Comparison of ENCODE assay signal across 17 cellular contexts in the genomic region with DNA sequence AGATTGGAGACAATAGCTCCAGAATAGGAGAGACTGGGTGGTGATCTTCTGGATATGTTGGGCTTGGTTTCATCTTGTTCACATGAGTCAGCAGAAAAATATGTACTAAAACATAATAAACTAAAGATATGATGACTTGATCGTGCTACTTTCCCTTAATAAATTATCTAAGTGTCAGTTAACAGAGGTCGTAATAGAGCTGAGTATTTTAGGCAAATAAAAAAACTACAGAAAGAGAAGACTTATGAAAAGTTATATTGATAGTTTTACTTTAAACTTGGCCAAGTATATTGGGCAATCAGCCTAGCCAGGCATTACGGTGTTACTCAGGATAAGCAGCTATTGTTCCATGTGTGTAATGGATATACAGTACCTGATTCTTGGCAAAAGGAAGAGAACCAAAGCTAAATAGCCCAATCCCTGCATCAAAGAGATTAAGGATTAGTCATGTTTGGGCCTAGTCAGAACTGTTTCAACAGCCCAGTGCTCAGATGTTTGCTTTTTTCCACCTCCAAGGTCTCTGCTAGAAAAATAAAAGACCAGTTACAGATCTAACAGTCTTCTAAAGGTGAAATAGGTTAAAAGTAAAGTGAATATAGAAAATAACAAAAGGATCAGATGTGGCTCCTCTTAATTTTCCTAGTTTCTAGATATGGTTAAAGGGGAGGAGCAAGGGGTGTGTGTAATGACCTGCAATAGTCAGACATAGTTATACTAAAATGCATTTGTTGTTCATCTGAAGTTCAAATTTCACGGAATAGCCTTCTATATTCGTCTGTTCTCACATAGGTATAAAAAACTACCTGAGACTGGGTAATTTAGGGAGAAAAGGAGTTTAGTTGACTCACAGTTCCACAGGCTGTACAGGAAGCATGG.
A peak's percentile ranks its signal among the peaks of the same experiment; 100 is the strongest.
DNase-seq lines count a peak whose midpoint lies in the region; TF ChIP-seq lines count a peak whose summit lies in the region.
"Had no signal": no experiment of that assay in that cellular context is flagged by ENCODE, and none has a peak within 500 bp of the region (broad histone marks: within the 10 kb centered on the region; RNA-seq: fewer than 3 reads in every experiment).

No MANE protein-coding gene starts in this region.

- in situ Hi-C loops in mammary epithelial cell (cut with MboI; ENCODE audit: low sequenced_read_pairs in 2 of 2) = no loop called here

- CTCF ChIA-PET in mammary epithelial cell (lab: Charles Lee; ENCODE audit: low non-redundant PET) = interaction anchor here (0.6 kb wide), 1 partner anchor 282 kb away, joined by 3 read pairs; no protein-coding TSS in a partner anchor

- H4K20me1 ChIP-seq in mammary epithelial cell (ENCODE audit: insufficient read depth, low read length) = no peaks in the 10 kb centered on the region

- no peak overlapping the region for H3K4me3 Mint-ChIP-seq in activated T-helper 2 cell treated with anti-CD3 and anti-CD28 coated beads, Interferon-gamma antibody, Interleukin-2, Interleukin-4, amounts not matched to agents 10 μg/mL and 5 μg/mL and 100 μg/mL, durations not matched to agents 14 hours and 24 hours and 36 hours (ENCODE audit: low read depth)
- H3K4me3 Mint-ChIP-seq in progenitor cell of endocrine pancreas (ENCODE audit: low read depth) = no peak overlapping the region
- H3K4me3 Mint-ChIP-seq: immature natural killer cell; naive thymus-derived CD8-positive, alpha-beta T cell; stimulated activated memory B cell treated with anti-CD40 and anti-IgM and Interleukin-4, amounts not matched to agents 10 μg/mL and 1 μg/mL and 100 μg/mL, for 72 hours had no signal

- peak overlapping the region; percentile 75 for H2AFZ ChIP-seq in mammary epithelial cell (ENCODE audit: low read depth, low read length)

- no peaks in the 10 kb centered on the region for H3K27me3 Mint-ChIP-seq in activated T-helper 2 cell treated with anti-CD3 and anti-CD28 coated beads, Interferon-gamma antibody, Interleukin-2, Interleukin-4, amounts not matched to agents 10 μg/mL and 5 μg/mL and 100 μg/mL, durations not matched to agents 14 hours and 24 hours and 36 hours (ENCODE audit: low read depth)
- no peaks in the 10 kb centered on the region for H3K27me3 Mint-ChIP-seq in progenitor cell of endocrine pancreas
- H3K27me3 Mint-ChIP-seq: naive thymus-derived CD8-positive, alpha-beta T cell; stimulated activated memory B cell treated with anti-CD40 and anti-IgM and Interleukin-4, amounts not matched to agents 10 μg/mL and 1 μg/mL and 100 μg/mL, for 72 hours had no signal

- H3K4me1 Mint-ChIP-seq in activated T-helper 2 cell treated with anti-CD3 and anti-CD28 coated beads, Interferon-gamma antibody, Interleukin-2, Interleukin-4, amounts not matched to agents 10 μg/mL and 5 μg/mL and 100 μg/mL, durations not matched to agents 14 hours and 24 hours and 36 hours (ENCODE audit: low read depth) = no peaks in the 10 kb centered on the region
- no peaks in the 10 kb centered on the region for H3K4me1 Mint-ChIP-seq in progenitor cell of endocrine pancreas (ENCODE audit: low read depth)
- H3K4me1 Mint-ChIP-seq: immature natural killer cell; naive thymus-derived CD8-positive, alpha-beta T cell; stimulated activated memory B cell treated with anti-CD40 and anti-IgM and Interleukin-4, amounts not matched to agents 10 μg/mL and 1 μg/mL and 100 μg/mL, for 72 hours had no signal

- WGBS in mammary epithelial cell (ENCODE audit: low coverage, missing lambda C conversion rate) = 36% methylated on average over 5 of the region's 5 CpGs

- H3K36me3 Mint-ChIP-seq in activated T-helper 2 cell treated with anti-CD3 and anti-CD28 coated beads, Interferon-gamma antibody, Interleukin-2, Interleukin-4, amounts not matched to agents 10 μg/mL and 5 μg/mL and 100 μg/mL, durations not matched to agents 14 hours and 24 hours and 36 hours (ENCODE audit: low read depth) = no peaks in the 10 kb centered on the region
- H3K36me3 Mint-ChIP-seq in progenitor cell of endocrine pancreas (ENCODE audit: insufficient read depth) = no peaks in the 10 kb centered on the region
- H3K36me3 Mint-ChIP-seq: naive thymus-derived CD8-positive, alpha-beta T cell; stimulated activated memory B cell treated with anti-CD40 and anti-IgM and Interleukin-4, amounts not matched to agents 10 μg/mL and 1 μg/mL and 100 μg/mL, for 72 hours had no signal

- H3K4me1 ChIP-seq in mammary epithelial cell (ENCODE audit: insufficient read depth, low read length) = peaks cover 26% of the 10 kb centered on the region

- DNase-seq in AG08395 (ENCODE audit: low spot score) (peak; percentile 3), LoVo (ENCODE audit: low spot score) (peak; percentile 44), mammary epithelial cell (peak; percentile 89), kidney tubule cell (ENCODE audit: low spot score) (peak; percentile 66), progenitor cell of endocrine pancreas (ENCODE audit: low spot score, unreplicated experiment) (no peak)
- DNase-seq in activated T-helper 2 cell treated with anti-CD3 and anti-CD28 coated beads, Interferon-gamma antibody, Interleukin-2, Interleukin-4, amounts not matched to agents 10 μg/mL and 5 μg/mL and 100 μg/mL, durations not matched to agents 14 hours and 24 hours and 36 hours (ENCODE audit: low spot score) = no peak
- DNase-seq in stimulated activated CD4-positive, alpha-beta T cell treated with anti-CD3 and anti-CD28 coated beads, Interleukin-1b, Interleukin-23, amount 100 ng/mL, for 48 hours = no peak
- no peak for DNase-seq in stimulated activated CD4-positive, alpha-beta T cell treated with anti-CD3 and anti-CD28 coated beads, Interleukin-2, amount 100 ng/mL, for 24 hours
- DNase-seq: activated CD4-positive, alpha-beta T cell treated with anti-CD3 and anti-CD28 coated beads for 48 hours; activated naive CD4-positive, alpha-beta T cell treated with Interleukin-2 at 50 U/mL for 16 hours; AML-193; effector CD4-positive, alpha-beta T cell; immature natural killer cell; naive thymus-derived CD8-positive, alpha-beta T cell; NCI-H524 treated with DMSO at 0.1 percent for 48 hours; stimulated activated CD4-positive, alpha-beta T cell treated with anti-CD3 and anti-CD28 coated beads, Interleukin-15, amount 100 ng/mL, for 24 hours had no signal

- peak overlapping the region; percentile 57 for H3K9ac ChIP-seq in mammary epithelial cell (ENCODE audit: insufficient read depth, low read length)

- peaks cover 14% of the 10 kb centered on the region for H3K9me3 Mint-ChIP-seq in activated T-helper 2 cell treated with anti-CD3 and anti-CD28 coated beads, Interferon-gamma antibody, Interleukin-2, Interleukin-4, amounts not matched to agents 10 μg/mL and 5 μg/mL and 100 μg/mL, durations not matched to agents 14 hours and 24 hours and 36 hours
- H3K9me3 Mint-ChIP-seq in progenitor cell of endocrine pancreas (ENCODE audit: low read depth) = no peaks in the 10 kb centered on the region

- no peak overlapping the region for H3K27ac Mint-ChIP-seq in activated T-helper 2 cell treated with anti-CD3 and anti-CD28 coated beads, Interferon-gamma antibody, Interleukin-2, Interleukin-4, amounts not matched to agents 10 μg/mL and 5 μg/mL and 100 μg/mL, durations not matched to agents 14 hours and 24 hours and 36 hours
- no peak overlapping the region for H3K27ac Mint-ChIP-seq in progenitor cell of endocrine pancreas
- H3K27ac Mint-ChIP-seq: immature natural killer cell; naive thymus-derived CD8-positive, alpha-beta T cell; stimulated activated memory B cell treated with anti-CD40 and anti-IgM and Interleukin-4, amounts not matched to agents 10 μg/mL and 1 μg/mL and 100 μg/mL, for 72 hours had no signal

- TF ChIP-seq CTCF in mammary epithelial cell (conservative IDR thresholded peaks at IDR 0.05 in 1 of 2, IDR thresholded peaks at IDR 0.05 in 1 of 2; ENCODE audit: extremely low read depth in 1 of 2, insufficient read depth in 1 of 2, low read depth in 1 of 2, low read length in 2 of 2) (no peak), progenitor cell of endocrine pancreas (IDR thresholded peaks at IDR 0.05; ENCODE audit: unreplicated experiment) (no peak)

- intact Hi-C loops in mammary epithelial cell (cut with micrococcal nuclease) = loop anchor here (2.0 kb wide), 1 partner anchor 38 kb away; no protein-coding TSS in a partner anchor
- intact Hi-C loops in activated T-helper 2 cell treated with anti-CD3 and anti-CD28 coated beads, Interferon-gamma antibody, Interleukin-2, Interleukin-4, amounts not matched to agents 10 μg/mL and 5 μg/mL and 100 μg/mL, durations not matched to agents 14 hours and 24 hours and 36 hours (cut with micrococcal nuclease) = no loop called here

- BruUV-seq in mammary epithelial cell (replicated peaks; lab: Mats Ljungman, UMichigan) = no TSS peak

- H3K36me3 ChIP-seq in mammary epithelial cell (ENCODE audit: insufficient read depth, low read length) = no peaks in the 10 kb centered on the region

- H3K79me2 ChIP-seq in mammary epithelial cell (ENCODE audit: insufficient read depth, low read length) = no peaks in the 10 kb centered on the region

- H3K27ac ChIP-seq in mammary epithelial cell (ENCODE audit: insufficient read depth, low read depth, low read length) = peak overlapping the region; percentile 89

- H3K9me3 ChIP-seq in mammary epithelial cell (replicated peaks; ENCODE audit: insufficient read depth, low read length) = no peaks in the 10 kb centered on the region

- H3K4me2 ChIP-seq in mammary epithelial cell (ENCODE audit: insufficient read depth, low read depth, low read length) = peak overlapping the region; percentile 93

- peak overlapping the region in 2 of 3 experiments; percentile 1 to 33 for H3K4me3 ChIP-seq in mammary epithelial cell (replicated peaks in 1 of 3; ENCODE audit: insufficient read depth in 1 of 3, low read depth in 2 of 3, low read length in 3 of 3)

- dilution Hi-C loops in mammary epithelial cell (cut with HindIII; ENCODE audit: low sequenced_read_pairs) = no loop called here

- no peaks in the 10 kb centered on the region for H3K27me3 ChIP-seq in mammary epithelial cell (ENCODE audit: insufficient read depth, low read length)

Comparison
In these comparisons a context has a peak if more than half of its experiments do, and no peak if none do; other contexts are left out.
1. DNase-seq: peak in AG08395 (single experiment), LoVo (single experiment), mammary epithelial cell (single experiment) and kidney tubule cell (single experiment); none in activated T-helper 2 cell treated with anti-CD3 and anti-CD28 coated beads, Interferon-gamma antibody, Interleukin-2, Interleukin-4, amounts not matched to agents 10 μg/mL and 5 μg/mL and 100 μg/mL, durations not matched to agents 14 hours and 24 hours and 36 hours (single experiment), stimulated activated CD4-positive, alpha-beta T cell treated with anti-CD3 and anti-CD28 coated beads, Interleukin-1b, Interleukin-23, amount 100 ng/mL, for 48 hours (single experiment), stimulated activated CD4-positive, alpha-beta T cell treated with anti-CD3 and anti-CD28 coated beads, Interleukin-2, amount 100 ng/mL, for 24 hours (0 of 2) and progenitor cell of endocrine pancreas (single experiment).